9 cellular contexts compared by ENCODE assay signal in genomic region chr2:241009191-241009590, GRCh38. TPM values are rescaled to one million over a fixed set of nuclear protein-coding genes. Genes with fewer than 3 reads are reported as not detected.
DNase-seq lines count a peak whose midpoint lies in the region; ATAC-seq, FAIRE-seq and TF ChIP-seq lines count a peak whose summit lies in the region.
"Had no signal": no experiment of that assay in that cellular context is flagged by ENCODE, and none has a peak within 500 bp of the region (broad histone marks: within the 10 kb centered on the region; RNA-seq: fewer than 3 reads in every experiment).

No MANE protein-coding gene starts in this region.

- H3K27me3 Mint-ChIP-seq in activated CD8-positive, alpha-beta memory T cell treated with anti-CD3 and anti-CD28 coated beads, Interleukin-2, amount 10 ng/mL, durations not matched to agents 7 days and 5 days, result peaks cover 16% of the 10 kb centered on the region
- peaks cover 5% of the 10 kb centered on the region for H3K27me3 Mint-ChIP-seq in activated CD8-positive, alpha-beta T cell treated with anti-CD3 and anti-CD28 coated beads, Interleukin-2, amount 10 ng/mL, durations not matched to agents 7 days and 5 days (ENCODE audit: low read depth)

- H3K36me3 ChIP-seq in kidney (ENCODE audit: control insufficient read depth in 1 of 2, insufficient read depth in 2 of 2, low read length in 2 of 2) (no peaks in the 10 kb centered on the region), suprapubic skin (no peaks in the 10 kb centered on the region)

- 78% methylated on average over 2 of the region's 2 CpGs for WGBS in suprapubic skin

- no peak overlapping the region for H3K4me3 Mint-ChIP-seq in activated CD8-positive, alpha-beta memory T cell treated with anti-CD3 and anti-CD28 coated beads, Interleukin-2, amount 10 ng/mL, durations not matched to agents 7 days and 5 days
- H3K4me3 Mint-ChIP-seq in activated CD8-positive, alpha-beta T cell treated with anti-CD3 and anti-CD28 coated beads, Interleukin-2, amount 10 ng/mL, durations not matched to agents 7 days and 5 days, result no peak overlapping the region

- H3K36me3 Mint-ChIP-seq in activated CD8-positive, alpha-beta memory T cell treated with anti-CD3 and anti-CD28 coated beads, Interleukin-2, amount 10 ng/mL, durations not matched to agents 7 days and 5 days, result no peaks in the 10 kb centered on the region
- H3K36me3 Mint-ChIP-seq in activated CD8-positive, alpha-beta T cell treated with anti-CD3 and anti-CD28 coated beads, Interleukin-2, amount 10 ng/mL, durations not matched to agents 7 days and 5 days (ENCODE audit: low read depth), result no peaks in the 10 kb centered on the region

- no peak for TF ChIP-seq POLR2A in suprapubic skin (IDR thresholded peaks at IDR 0.05)

- no peak for TF ChIP-seq EP300 in suprapubic skin (IDR thresholded peaks at IDR 0.05)

- H3K9ac ChIP-seq in kidney (ENCODE audit: low read length in 2 of 2), result no peak overlapping the region

- H3K9me3 Mint-ChIP-seq in activated CD8-positive, alpha-beta memory T cell treated with anti-CD3 and anti-CD28 coated beads, Interleukin-2, amount 10 ng/mL, durations not matched to agents 7 days and 5 days (ENCODE audit: low read depth), result peaks cover 9% of the 10 kb centered on the region
- peaks cover 16% of the 10 kb centered on the region for H3K9me3 Mint-ChIP-seq in activated CD8-positive, alpha-beta T cell treated with anti-CD3 and anti-CD28 coated beads, Interleukin-2, amount 10 ng/mL, durations not matched to agents 7 days and 5 days (ENCODE audit: insufficient read depth)

- H3K4me1 Mint-ChIP-seq in activated CD8-positive, alpha-beta memory T cell treated with anti-CD3 and anti-CD28 coated beads, Interleukin-2, amount 10 ng/mL, durations not matched to agents 7 days and 5 days, result peaks cover 8% of the 10 kb centered on the region
- peaks cover 21% of the 10 kb centered on the region for H3K4me1 Mint-ChIP-seq in activated CD8-positive, alpha-beta T cell treated with anti-CD3 and anti-CD28 coated beads, Interleukin-2, amount 10 ng/mL, durations not matched to agents 7 days and 5 days (ENCODE audit: low read depth)

- TF ChIP-seq CTCF in kidney (IDR thresholded peaks at IDR 0.05; ENCODE audit: borderline replicate concordance, extremely low read depth, insufficient read depth), result no peak
- TF ChIP-seq CTCF in suprapubic skin (IDR thresholded peaks at IDR 0.05), result no peak

- no peak for ATAC-seq in activated CD8-positive, alpha-beta memory T cell treated with anti-CD3 and anti-CD28 coated beads, Interleukin-2, amount 10 ng/mL, durations not matched to agents 7 days and 5 days
- no peak for ATAC-seq in activated CD8-positive, alpha-beta T cell treated with anti-CD3 and anti-CD28 coated beads, Interleukin-2, amount 10 ng/mL, durations not matched to agents 7 days and 5 days

- peak overlapping the region; percentile 30 for H3K27ac Mint-ChIP-seq in activated CD8-positive, alpha-beta memory T cell treated with anti-CD3 and anti-CD28 coated beads, Interleukin-2, amount 10 ng/mL, durations not matched to agents 7 days and 5 days
- peak overlapping the region; percentile 82 for H3K27ac Mint-ChIP-seq in activated CD8-positive, alpha-beta T cell treated with anti-CD3 and anti-CD28 coated beads, Interleukin-2, amount 10 ng/mL, durations not matched to agents 7 days and 5 days

- peaks cover 0 to 22% of the 10 kb centered on the region in 2 donors for H3K4me1 ChIP-seq in kidney (ENCODE audit: control insufficient read depth in 1 of 2, insufficient read depth in 1 of 2, low read depth in 1 of 2, low read length in 2 of 2)
- peaks cover 29% of the 10 kb centered on the region for H3K4me1 ChIP-seq in suprapubic skin

- CTCF ChIA-PET in activated CD8-positive, alpha-beta memory T cell treated with anti-CD3 and anti-CD28 coated beads, Interleukin-2, amount 10 ng/mL, durations not matched to agents 7 days and 5 days (lab: Charles Lee), result no interaction called here
- CTCF ChIA-PET in activated CD8-positive, alpha-beta T cell treated with anti-CD3 and anti-CD28 coated beads, Interleukin-2, amount 10 ng/mL, durations not matched to agents 7 days and 5 days (lab: Charles Lee), result interaction anchor here (0.9 to 1.8 kb wide), 4 partner anchors 9 to 69 kb away, joined by 4 read pairs; no protein-coding TSS in a partner anchor

- no peak for FAIRE-seq in kidney (lab: Jason Lieb, UNC)
- FAIRE-seq: GM19239 had no signal

- peak; percentile 29 for DNase-seq in activated CD8-positive, alpha-beta memory T cell treated with anti-CD3 and anti-CD28 coated beads, Interleukin-2, amount 10 ng/mL, durations not matched to agents 7 days and 5 days
- no peak for DNase-seq in activated CD8-positive, alpha-beta memory T cell treated with anti-CD3 and anti-CD28 coated beads for 24 hours
- no peak for DNase-seq in activated CD8-positive, alpha-beta T cell treated with anti-CD3 and anti-CD28 coated beads, Interleukin-2, amount 10 ng/mL, durations not matched to agents 7 days and 5 days
- DNase-seq in kidney (peak; percentile 63), suprapubic skin (ENCODE audit: low spot score in 2 of 2) (no peak), NOMO-1 treated with dmso at 0.1 percent for 144 hours (lab: John Stamatoyannopoulos, UW; ENCODE audit: unreplicated experiment) (no peak), hepatic stellate cell (ENCODE audit: low spot score) (no peak)
- no peak for DNase-seq in stimulated activated naive CD4-positive, alpha-beta T cell treated with Interleukin-2 at 50 U/mL for 16 hours (lab: John Stamatoyannopoulos, UW)

- no peak overlapping the region for H3K4me3 ChIP-seq in kidney (ENCODE audit: low read length in 2 of 2)
- H3K4me3 ChIP-seq in suprapubic skin, result peak overlapping the region; percentile 23

- peaks cover 16% of the 10 kb centered on the region for H3K27me3 ChIP-seq in suprapubic skin

- intact Hi-C loops in kidney (cut with DNase I), result no loop called here

- H3K27ac ChIP-seq in kidney (ENCODE audit: low read depth in 2 of 2, low read length in 2 of 2) (no peak overlapping the region), suprapubic skin (peak overlapping the region; percentile 0)

- peaks cover 0 to 8% of the 10 kb centered on the region in 2 donors for H3K9me3 ChIP-seq in kidney (ENCODE audit: control insufficient read depth in 1 of 2, low read length in 2 of 2)
- no peaks in the 10 kb centered on the region for H3K9me3 ChIP-seq in suprapubic skin

- POLR2A ChIA-PET in activated CD8-positive, alpha-beta T cell treated with anti-CD3 and anti-CD28 coated beads, Interleukin-2, amount 10 ng/mL, durations not matched to agents 7 days and 5 days (lab: Charles Lee), result interaction anchor here (0.6 to 1.2 kb wide), 4 partner anchors 29 to 440 kb away, joined by 3 read pairs; partner anchors contain the start of genes MTERF4 and PASK

RNA-seq across cellular contexts. Expression of gene SNED1, which starts 10.8 kb away (rescaled TPM):
- total RNA-seq in activated CD8-positive, alpha-beta memory T cell treated with anti-CD3 and anti-CD28 coated beads, Interleukin-2, amount 10 ng/mL, durations not matched to agents 7 days and 5 days, result 1 to 10 TPM; 3.6 to 4.6 TPM
- 1 to 10 TPM; 3.4 to 3.5 TPM for total RNA-seq in activated CD8-positive, alpha-beta T cell treated with anti-CD3 and anti-CD28 coated beads, Interleukin-2, amount 10 ng/mL, durations not matched to agents 7 days and 5 days
- 42.1 TPM for total RNA-seq in kidney
- 3.0 TPM for polyA plus RNA-seq in kidney (ENCODE audit: insufficient read depth, low read depth, low replicate concordance)
- total RNA-seq in suprapubic skin, result 10 to 100 TPM in 3 of 4 donors, 1 to 10 TPM in 1; 5.6 to 31.9 (median 13.2) TPM

Comparison
In these comparisons a context has a peak if more than half of its experiments do, and no peak if none do; other contexts are left out.
1. DNase-seq: peak in activated CD8-positive, alpha-beta memory T cell treated with anti-CD3 and anti-CD28 coated beads, Interleukin-2, amount 10 ng/mL, durations not matched to agents 7 days and 5 days (single experiment) and kidney (single experiment); none in activated CD8-positive, alpha-beta memory T cell treated with anti-CD3 and anti-CD28 coated beads for 24 hours (single experiment), activated CD8-positive, alpha-beta T cell treated with anti-CD3 and anti-CD28 coated beads, Interleukin-2, amount 10 ng/mL, durations not matched to agents 7 days and 5 days (single experiment), suprapubic skin (0 of 2), NOMO-1 treated with dmso at 0.1 percent for 144 hours (single experiment), hepatic stellate cell (single experiment) and stimulated activated naive CD4-positive, alpha-beta T cell treated with Interleukin-2 at 50 U/mL for 16 hours (single experiment).